In genomic region chr22:50700387-50701075, GRCh38 we compare ENCODE assay signal across 1 cellular context.
TF ChIP-seq lines count a peak whose summit lies in the region.

No MANE protein-coding gene starts in this region.

TF ChIP-seq in liver, 16 proteins besides CTCF, POLR2A, EP300 and RAD21 (continued from another document):
- TF ChIP-seq ZBTB33 (IDR thresholded peaks at IDR 0.05) (no peak), REST (IDR thresholded peaks at IDR 0.05) (peak; percentile 13), ATF3 (IDR thresholded peaks at IDR 0.05) (peak; percentile 69), SP1 (IDR thresholded peaks at IDR 0.05) (peak; percentile 83), NR2F2 (IDR thresholded peaks at IDR 0.05) (peak; percentile 80), TAF1 (conservative IDR thresholded peaks at IDR 0.05) (no peak), GABPA (IDR thresholded peaks at IDR 0.05 in 1 of 2, conservative IDR thresholded peaks at IDR 0.05 in 1 of 2) (no peak), HNF4G (IDR thresholded peaks at IDR 0.05) (peak; percentile 71)
